In genomic region chr9:107759823-107760166, GRCh38 we compare ENCODE assay signal across 2 cellular contexts.
TF ChIP-seq lines count a peak whose summit lies in the region.

No MANE protein-coding gene starts in this region.

TF ChIP-seq in HCT116, 20 proteins besides CTCF, POLR2A, EP300 and RAD21:
- TF ChIP-seq ZNF274 (IDR thresholded peaks at IDR 0.05; ENCODE audit: low read depth, low read length) (no peak), TCF7L2 (IDR thresholded peaks at IDR 0.05; ENCODE audit: borderline replicate concordance, extremely low read depth, insufficient read depth, insufficient read length) (peak; percentile 76), CBX3 (IDR thresholded peaks at IDR 0.05; ENCODE audit: low read depth) (no peak), EZH2 (IDR thresholded peaks at IDR 0.05) (no peak)

TF ChIP-seq in GM12878, 131 proteins besides CTCF, POLR2A, EP300 and RAD21 (continued from another document):
- TF ChIP-seq IKZF1 (conservative IDR thresholded peaks at IDR 0.05) (peak; percentile 11; the same call in 1 of the 2 replicates), BHLHE40 (IDR thresholded peaks at IDR 0.05; ENCODE audit: borderline replicate concordance in 1 of 2, low read depth in 2 of 2, low read length in 1 of 2) (0 out of 4 replicates have a peak, but pooled peaks of 1 of the 2 experiments have one; percentile 2), PAX8 (IDR thresholded peaks at IDR 0.05) (no peak), NR2F1 (conservative IDR thresholded peaks at IDR 0.05) (no peak), SMAD1 (IDR thresholded peaks at IDR 0.05; ENCODE audit: low read depth, partially characterized antibody) (no peak), SMARCA5 (IDR thresholded peaks at IDR 0.05) (0 out of 2 replicates have a peak, but pooled peaks have one; percentile 4)
